Comparison of ENCODE assay signal across 26 cellular contexts in the genomic region with DNA sequence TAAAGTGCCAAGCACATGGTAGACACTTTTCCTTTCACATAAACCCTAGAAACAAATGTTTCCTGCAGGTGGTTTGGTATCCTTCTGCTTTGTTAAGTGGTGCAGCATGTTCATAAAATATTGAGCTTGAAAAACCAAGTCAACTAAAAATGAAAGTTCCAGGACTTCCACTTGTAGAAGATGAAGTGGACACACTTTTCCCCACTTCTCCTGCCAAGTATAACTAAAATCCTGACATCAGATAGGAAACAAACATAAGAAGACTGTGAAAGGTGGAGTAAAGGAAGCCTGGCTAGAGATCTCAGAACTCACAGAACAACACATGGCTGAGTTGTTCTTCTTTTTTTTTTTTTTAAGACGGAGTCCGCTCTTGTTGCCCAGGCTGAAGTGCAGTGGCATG.
"Had no signal": no experiment of that assay in that cellular context is flagged by ENCODE, and none has a peak within 500 bp of the region (broad histone marks: within the 10 kb centered on the region; RNA-seq: fewer than 3 reads in every experiment).

No MANE protein-coding gene starts in this region.

- ATAC-seq: left cardiac atrium; left lobe of liver; mucosa of descending colon; naive thymus-derived CD4-positive, alpha-beta T cell; natural killer cell treated with Interleukin-12 subunit alpha and Interleukin-12 subunit beta and Interleukin-15 and Interleukin-18, amount 100 ng/mL, for 72 hours; pancreas; right cardiac atrium; sciatic nerve; stimulated activated memory B cell treated with anti-CD40 and anti-IgM and Interleukin-4, amounts not matched to agents 10 μg/mL and 1 μg/mL and 100 μg/mL, for 72 hours; stimulated activated naive CD8-positive, alpha-beta T cell treated with anti-CD3 and anti-CD28 coated beads, Interleukin-15, amount 100 ng/mL, for 72 hours had no signal

- H3K4me1 ChIP-seq: pancreas, prostate gland, spleen, vagina had no signal

- H3K27ac ChIP-seq: pancreas, prostate gland, spleen, tibial nerve, vagina had no signal

- H3K36me3 Mint-ChIP-seq: memory B cell; natural killer cell treated with Interleukin-12 subunit alpha and Interleukin-12 subunit beta and Interleukin-15 and Interleukin-18, amount 100 ng/mL, for 72 hours; stimulated activated memory B cell treated with anti-CD40 and anti-IgM and Interleukin-4, amounts not matched to agents 10 μg/mL and 1 μg/mL and 100 μg/mL, for 72 hours had no signal

- DNase-seq: hippocampal formation; kidney glomerular epithelial cell; left cardiac atrium; midbrain; mucosa of descending colon; naive thymus-derived CD4-positive, alpha-beta T cell; nucleus accumbens; pancreas; posterior cingulate gyrus; retina; right cardiac atrium; small intestine; spleen; stimulated activated CD4-positive, alpha-beta T cell treated with anti-CD3 and anti-CD28 coated beads, Interleukin-4, amount 100 ng/mL, for 24 hours; stimulated activated naive CD4-positive, alpha-beta T cell treated with Interleukin-2 at 50 U/mL for 16 hours; stimulated activated naive CD8-positive, alpha-beta T cell treated with anti-CD3 and anti-CD28 coated beads, Interleukin-15, amount 100 ng/mL, for 72 hours; substantia nigra had no signal

- H3K4me3 ChIP-seq: mucosa of descending colon, pancreas, prostate gland, spleen, tibial nerve, vagina had no signal

- H3K9me3 ChIP-seq: pancreas, prostate gland, vagina had no signal

- H3K27me3 ChIP-seq: pancreas, spleen, tibial nerve, vagina had no signal

- H3K36me3 ChIP-seq: pancreas, prostate gland, spleen, tibial nerve, vagina had no signal

- H3K27me3 Mint-ChIP-seq: type B pancreatic cell had no signal

- H3K27ac Mint-ChIP-seq: memory B cell; naive thymus-derived CD4-positive, alpha-beta T cell; natural killer cell treated with Interleukin-12 subunit alpha and Interleukin-12 subunit beta and Interleukin-15 and Interleukin-18, amount 100 ng/mL, for 72 hours; stimulated activated memory B cell treated with anti-CD40 and anti-IgM and Interleukin-4, amounts not matched to agents 10 μg/mL and 1 μg/mL and 100 μg/mL, for 72 hours; stimulated activated naive CD8-positive, alpha-beta T cell treated with anti-CD3 and anti-CD28 coated beads, Interleukin-15, amount 100 ng/mL, for 72 hours; type B pancreatic cell had no signal

- H3K4me1 Mint-ChIP-seq: memory B cell; naive thymus-derived CD4-positive, alpha-beta T cell; stimulated activated memory B cell treated with anti-CD40 and anti-IgM and Interleukin-4, amounts not matched to agents 10 μg/mL and 1 μg/mL and 100 μg/mL, for 72 hours; stimulated activated naive CD8-positive, alpha-beta T cell treated with anti-CD3 and anti-CD28 coated beads, Interleukin-15, amount 100 ng/mL, for 72 hours had no signal

- H3K4me3 Mint-ChIP-seq: memory B cell; naive thymus-derived CD4-positive, alpha-beta T cell; natural killer cell treated with Interleukin-12 subunit alpha and Interleukin-12 subunit beta and Interleukin-15 and Interleukin-18, amount 100 ng/mL, for 72 hours; stimulated activated memory B cell treated with anti-CD40 and anti-IgM and Interleukin-4, amounts not matched to agents 10 μg/mL and 1 μg/mL and 100 μg/mL, for 72 hours; stimulated activated naive CD8-positive, alpha-beta T cell treated with anti-CD3 and anti-CD28 coated beads, Interleukin-15, amount 100 ng/mL, for 72 hours; type B pancreatic cell had no signal
